Comparison of ENCODE assay signal across 22 cellular contexts in the genomic region with DNA sequence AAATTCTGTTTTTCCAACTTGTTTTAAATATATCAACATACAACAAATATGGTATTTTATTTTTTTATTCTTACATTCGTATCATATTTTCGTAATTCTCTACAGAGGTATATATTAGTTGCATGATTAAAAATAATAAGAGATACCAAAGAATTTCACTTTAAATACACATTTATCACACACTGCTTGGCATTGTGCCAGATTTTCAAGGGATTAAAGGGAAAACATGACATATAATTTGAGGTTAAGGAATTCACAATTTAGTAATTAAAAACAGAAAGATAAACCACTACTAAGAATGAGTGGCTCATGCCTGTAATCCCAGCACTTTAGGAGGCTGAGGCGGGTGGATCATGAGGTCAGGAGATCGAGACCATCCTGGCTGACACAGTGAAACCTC.
DNase-seq lines count a peak whose midpoint lies in the region; ATAC-seq, FAIRE-seq and TF ChIP-seq lines count a peak whose summit lies in the region.
"Had no signal": no experiment of that assay in that cellular context is flagged by ENCODE, and none has a peak within 500 bp of the region (broad histone marks: within the 10 kb centered on the region; RNA-seq: fewer than 3 reads in every experiment).

No MANE protein-coding gene starts in this region.

- H4K20me1 ChIP-seq in GM23248 (ENCODE audit: insufficient read depth): no peaks in the 10 kb centered on the region
- H4K20me1 ChIP-seq in K562 (replicated peaks; ENCODE audit: control insufficient read depth, insufficient read depth, low read length): no peaks in the 10 kb centered on the region
- H4K20me1 ChIP-seq: BLaER1 had no signal

- in situ Hi-C loops in GM23248 (cut with MboI): no loop called here
- in situ Hi-C loops in K562 (cut with MboI): no loop called here

- H3K36me3 Mint-ChIP-seq in activated naive CD4-positive, alpha-beta T cell treated with anti-CD3 and anti-CD28 coated beads, Interleukin-2, amount 50 U/mL, for 72 hours: no peaks in the 10 kb centered on the region
- H3K36me3 Mint-ChIP-seq: CD4-positive, CD25-positive, alpha-beta regulatory T cell; CD8-positive, alpha-beta memory T cell had no signal

- no peak for FAIRE-seq in K562 (lab: Jason Lieb, UNC)
- peak; percentile 27 for FAIRE-seq in islet of Langerhans (lab: Jason Lieb, UNC)
- no peak for FAIRE-seq in GM12891 (lab: Jason Lieb, UNC)
- FAIRE-seq: A549, D721Med, H54 had no signal

- H3K9me3 ChIP-seq in GM23248 (ENCODE audit: low read depth) (no peaks in the 10 kb centered on the region), K562 (replicated peaks; ENCODE audit: control insufficient read depth, insufficient read depth, low read depth, low read length) (no peaks in the 10 kb centered on the region)
- H3K9me3 ChIP-seq: A549, BLaER1, HAP-1 had no signal

- POLR2A ChIA-PET in K562 (lab: Yijun Ruan, JAX): no interaction called here

- ATAC-seq in K562 (no peak), GM19023 (IDR thresholded peaks at IDR 0.05; ENCODE audit: unreplicated experiment) (no peak)
- no peak for ATAC-seq in activated naive CD4-positive, alpha-beta T cell treated with anti-CD3 and anti-CD28 coated beads, Interleukin-2, amount 50 U/mL, for 72 hours
- ATAC-seq: A549 had no signal

- peaks cover 6% of the 10 kb centered on the region; the same call in 1 of the 2 replicates for H3K4me1 ChIP-seq in GM23248 (ENCODE audit: insufficient read depth)
- no peaks in the 10 kb centered on the region for H3K4me1 ChIP-seq in K562 (replicated peaks in 1 of 2; ENCODE audit: control insufficient read depth in 2 of 2, insufficient read depth in 2 of 2, low read length in 2 of 2)
- H3K4me1 ChIP-seq: A549 had no signal

- no peak for TF ChIP-seq EP300 in K562 (IDR thresholded peaks at IDR 0.05; ENCODE audit: low read length)

- H2AFZ ChIP-seq in GM23248 (no peak overlapping the region), K562 (ENCODE audit: low read depth, low read length) (no peak overlapping the region)

- H3K27ac Mint-ChIP-seq in activated naive CD4-positive, alpha-beta T cell treated with anti-CD3 and anti-CD28 coated beads, Interleukin-2, amount 50 U/mL, for 72 hours: no peak overlapping the region
- H3K27ac Mint-ChIP-seq: B cell; CD4-positive, CD25-positive, alpha-beta regulatory T cell; CD8-positive, alpha-beta memory T cell; HFFc6 had no signal

- no peaks in the 10 kb centered on the region for H3F3A ChIP-seq in GM23248 (ENCODE audit: insufficient read depth)

- H3K9ac ChIP-seq in GM23248 (no peak overlapping the region), K562 (ENCODE audit: insufficient read depth in 1 of 2, low read depth in 2 of 2, low read length in 2 of 2) (no peak overlapping the region)
- H3K9ac ChIP-seq: BLaER1 had no signal

- TF ChIP-seq CTCF in K562 (IDR thresholded peaks at IDR 0.05 in 2 of 3, conservative IDR thresholded peaks at IDR 0.05 in 1 of 3; ENCODE audit: insufficient read depth in 2 of 3, low read depth in 1 of 3, low read length in 3 of 3): no peak

- DNase-seq in DMS 273 (lab: John Stamatoyannopoulos, UW; ENCODE audit: unreplicated experiment) (peak; percentile 1), DMS 273 treated with DMSO at 0.1 percent for 48 hours (lab: John Stamatoyannopoulos, UW) (no peak), GM23248 (peak; percentile 4), K562 (ENCODE audit: extremely low read depth in 1 of 4, low spot score in 3 of 4) (no peak), GM12891 (ENCODE audit: insufficient read length, low spot score) (no peak)
- no peak for DNase-seq in activated naive CD4-positive, alpha-beta T cell treated with anti-CD3 and anti-CD28 coated beads, Interleukin-2, amount 50 U/mL, for 72 hours (ENCODE audit: low spot score in 2 of 2)
- DNase-seq: CD4-positive, CD25-positive, alpha-beta regulatory T cell; CD8-positive, alpha-beta memory T cell; DMS153; DND-41; GOT3; HFFc6 had no signal

- H3K4me2 ChIP-seq in GM23248 (ENCODE audit: unreplicated experiment) (no peak overlapping the region), K562 (ENCODE audit: insufficient read depth, low read length) (no peak overlapping the region)
- H3K4me2 ChIP-seq: A549, BLaER1 had no signal

- TF ChIP-seq POLR2A in K562 (conservative IDR thresholded peaks at IDR 0.05): no peak
- TF ChIP-seq POLR2A in GM12891 (IDR thresholded peaks at IDR 0.05; ENCODE audit: low read depth, low read length): no peak

- WGBS in GM23248 (ENCODE audit: low coverage in 1 of 2, low lambda C conversion rate in 2 of 2, missing lambda C conversion rate in 2 of 2), 2 experiments: 95 to 99% methylated on average over 4 of the region's 4 CpGs
- 0% methylated on average over 4 of the region's 4 CpGs for WGBS in K562 (ENCODE audit: insufficient coverage, low coverage, missing lambda C conversion rate)

- no TSS peak for BruUV-seq in K562 (replicated peaks; lab: Mats Ljungman, UMichigan)

- H3K79me2 ChIP-seq in GM23248 (ENCODE audit: insufficient read depth) (no peaks in the 10 kb centered on the region), K562 (ENCODE audit: control insufficient read depth, insufficient read depth, low read length) (no peaks in the 10 kb centered on the region)

- TF ChIP-seq RAD21 in K562 (CRISPR knock-in tag; conservative IDR thresholded peaks at IDR 0.05 in 1 of 2, IDR thresholded peaks at IDR 0.05 in 1 of 2): no peak

- intact Hi-C loops in K562 (cut with micrococcal nuclease): no loop called here

- H3K9me2 ChIP-seq in GM23248 (ENCODE audit: insufficient read depth): no peaks in the 10 kb centered on the region

- CTCF ChIA-PET in K562 (lab: Yijun Ruan, JAX; ENCODE audit: low intra/inter-chr PET ratio): no interaction called here

- H3K27ac ChIP-seq in GM23248 (no peak overlapping the region), K562 (ENCODE audit: extremely low read depth, low read depth, low read length) (no peak overlapping the region)
- H3K27ac ChIP-seq: 22Rv1, A549, BLaER1, C4-2B had no signal

- no peaks in the 10 kb centered on the region for H3K9me1 ChIP-seq in K562 (ENCODE audit: control insufficient read depth, insufficient read depth, low read length)

- H3K9me3 Mint-ChIP-seq in activated naive CD4-positive, alpha-beta T cell treated with anti-CD3 and anti-CD28 coated beads, Interleukin-2, amount 50 U/mL, for 72 hours: peaks cover 3% of the 10 kb centered on the region in 2 donors

- H3K4me3 ChIP-seq in GM23248 (no peak overlapping the region), K562 (no peak overlapping the region)
- H3K4me3 ChIP-seq: A549, BLaER1, HAP-1 had no signal

- H3K27me3 ChIP-seq in GM23248 (replicated peaks; ENCODE audit: insufficient read depth) (0 out of 2 replicates have a peak, but pooled peaks cover 4% of the 10 kb centered on the region), K562 (ENCODE audit: control insufficient read depth in 2 of 2, insufficient read depth in 2 of 2, low read length in 2 of 2) (no peaks in the 10 kb centered on the region)
- H3K27me3 ChIP-seq: BLaER1 had no signal

- no peaks in the 10 kb centered on the region for H3K36me3 ChIP-seq in GM23248 (ENCODE audit: low read depth)
- H3K36me3 ChIP-seq in K562 (ENCODE audit: control insufficient read depth, insufficient read depth, low read length): no peaks in the 10 kb centered on the region
- H3K36me3 ChIP-seq: BLaER1, HAP-1 had no signal

TF ChIP-seq in K562, 482 proteins besides CTCF, POLR2A, EP300 and RAD21:
- TF ChIP-seq NFIC (IDR thresholded peaks at IDR 0.05) (peak; percentile 85), SLC30A9 (CRISPR knock-in tag; IDR thresholded peaks at IDR 0.05) (no peak), NFIX (CRISPR knock-in tag; IDR thresholded peaks at IDR 0.05; ENCODE audit: low read depth) (peak; percentile 85), RBM25 (IDR thresholded peaks at IDR 0.05; ENCODE audit: low read depth, low read length, severe bottlenecking) (no peak)

TF ChIP-seq in GM12891, 5 proteins besides CTCF, POLR2A, EP300 and RAD21:
- no peak for TF ChIP-seq TAF1 (IDR thresholded peaks at IDR 0.05; ENCODE audit: low read depth, low read length)
- TF ChIP-seq POLR2AphosphoS5 (IDR thresholded peaks at IDR 0.05; ENCODE audit: low read depth, low read length): no peak
- TF ChIP-seq POU2F2 (IDR thresholded peaks at IDR 0.05; ENCODE audit: low read depth, low read length): no peak
- TF ChIP-seq SPI1 (IDR thresholded peaks at IDR 0.05; ENCODE audit: low read depth, low read length): no peak
- TF ChIP-seq PAX5 (IDR thresholded peaks at IDR 0.05; ENCODE audit: insufficient read depth, low read length, severe bottlenecking): no peak
TF ChIP-seq in GM12891: peak in this region for 0.

Comparison
In these comparisons a context has a peak if more than half of its experiments do, and no peak if none do; other contexts are left out.
1. DNase-seq: peak in DMS 273 (single experiment) and GM23248 (single experiment); none in DMS 273 treated with DMSO at 0.1 percent for 48 hours (single experiment), K562 (0 of 4), GM12891 (single experiment) and activated naive CD4-positive, alpha-beta T cell treated with anti-CD3 and anti-CD28 coated beads, Interleukin-2, amount 50 U/mL, for 72 hours (0 of 2).